ENCODE assay signal across 9 cellular contexts in the genomic region with DNA sequence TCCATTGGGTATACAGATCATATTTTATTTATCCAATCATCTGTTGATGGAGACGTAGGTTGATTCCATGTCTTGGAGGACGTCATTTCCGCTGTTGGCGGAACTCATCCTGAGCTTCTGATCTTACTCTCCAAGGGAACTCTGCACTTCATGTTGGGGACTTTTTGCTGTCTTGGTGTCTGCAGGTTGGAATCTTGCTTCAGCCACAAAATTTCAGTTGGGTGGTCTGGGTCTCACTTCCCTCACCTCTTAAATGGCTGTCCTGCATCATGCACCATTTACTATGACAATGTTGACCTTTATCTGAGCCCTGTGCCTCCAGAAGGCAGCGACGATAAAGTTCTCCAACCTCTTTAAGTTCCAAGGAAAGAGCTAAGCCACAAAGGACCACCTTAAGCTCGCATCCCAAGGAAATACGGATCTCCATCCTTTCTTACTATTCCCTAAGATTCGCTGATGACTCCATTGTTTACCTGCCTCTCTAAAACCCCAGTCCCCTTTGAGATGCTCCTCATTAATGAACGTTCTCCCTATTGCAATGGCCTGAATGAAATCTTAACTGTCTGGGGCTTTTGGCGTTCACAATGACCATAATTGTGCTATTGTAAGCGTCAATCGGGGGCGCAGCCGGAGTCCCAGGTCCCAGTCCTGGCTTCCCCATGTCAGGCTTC.
A peak's percentile ranks its signal among the peaks of the same experiment; 100 is the strongest.
DNase-seq lines count a peak whose midpoint lies in the region; ATAC-seq and TF ChIP-seq lines count a peak whose summit lies in the region.
"Had no signal": no experiment of that assay in that cellular context is flagged by ENCODE, and none has a peak within 500 bp of the region (broad histone marks: within the 10 kb centered on the region; RNA-seq: fewer than 3 reads in every experiment).

No MANE protein-coding gene starts in this region.

- no peak overlapping the region for H3K27ac Mint-ChIP-seq in nephron progenitor cell

- H3F3A ChIP-seq in DOHH2 (ENCODE audit: control insufficient read depth, insufficient read depth): peaks cover 4% of the 10 kb centered on the region; the same call in 1 of the 2 replicates

- peaks cover 34% of the 10 kb centered on the region for H3K4me1 Mint-ChIP-seq in nephron progenitor cell

- H3K9me3 Mint-ChIP-seq in nephron progenitor cell: no peaks in the 10 kb centered on the region

- H3K4me3 Mint-ChIP-seq in nephron progenitor cell: peak overlapping the region; percentile 51

- ATAC-seq in HG02610 (IDR thresholded peaks at IDR 0.05; ENCODE audit: unreplicated experiment): peak; percentile 59

- H3K36me3 ChIP-seq in DOHH2 (ENCODE audit: control insufficient read depth, low read length) (no peaks in the 10 kb centered on the region), adipocyte (ENCODE audit: control insufficient read depth, insufficient read depth, low read length, severe bottlenecking) (no peaks in the 10 kb centered on the region)
- H3K36me3 ChIP-seq: adrenal gland had no signal

- H3K4me1 ChIP-seq in DOHH2 (ENCODE audit: control insufficient read depth, low read length) (peaks cover 35% of the 10 kb centered on the region), adipocyte (ENCODE audit: control insufficient read depth, insufficient read depth, low read length) (peaks cover 5% of the 10 kb centered on the region)

- H4K20me1 ChIP-seq in DOHH2 (ENCODE audit: control insufficient read depth, insufficient read depth, low read depth, low read length): no peaks in the 10 kb centered on the region

- H3K9me2 ChIP-seq in DOHH2 (replicated peaks; ENCODE audit: control insufficient read depth, low read length): no peaks in the 10 kb centered on the region

- no peak for TF ChIP-seq CTCF in DOHH2 (IDR thresholded peaks at IDR 0.05; ENCODE audit: low read depth, low read length, poor library complexity, severe bottlenecking)
- no peak for TF ChIP-seq CTCF in nephron progenitor cell (IDR thresholded peaks at IDR 0.05)

- H3K36me3 Mint-ChIP-seq in nephron progenitor cell (ENCODE audit: low read depth): no peaks in the 10 kb centered on the region

- H3K27me3 Mint-ChIP-seq in nephron progenitor cell (ENCODE audit: low read depth, poor library complexity): peaks cover 7% of the 10 kb centered on the region

- H3K9ac ChIP-seq in adipocyte (ENCODE audit: low read length): peak overlapping the region; percentile 84

- no peaks in the 10 kb centered on the region for H3K79me2 ChIP-seq in DOHH2 (ENCODE audit: control insufficient read depth, low read length)

- no peaks in the 10 kb centered on the region for H3K9me3 ChIP-seq in DOHH2 (ENCODE audit: control insufficient read depth, insufficient read depth, low read length)
- no peaks in the 10 kb centered on the region for H3K9me3 ChIP-seq in adipocyte (ENCODE audit: control insufficient read depth, low read length)
- H3K9me3 ChIP-seq: adrenal gland had no signal

- peak overlapping the region; percentile 79 for H3K4me3 ChIP-seq in DOHH2 (ENCODE audit: low read length)
- peak overlapping the region; percentile 81 for H3K4me3 ChIP-seq in adipocyte (ENCODE audit: low read length)

- DNase-seq in adipocyte (ENCODE audit: low read depth): no peak
- no peak for DNase-seq in nephron progenitor cell
- DNase-seq in NCI-H748 (lab: John Stamatoyannopoulos, UW; ENCODE audit: unreplicated experiment): no peak
- no peak for DNase-seq in NCI-H2171 treated with DMSO at 0.1 percent for 48 hours (lab: John Stamatoyannopoulos, UW)
- DNase-seq in NCI-H146 (lab: John Stamatoyannopoulos, UW): no peak
- no peak for DNase-seq in GM19238 (ENCODE audit: insufficient read length, low spot score)

- H3K4me2 ChIP-seq in DOHH2 (ENCODE audit: low read length): peak overlapping the region; percentile 96

- peak overlapping the region; percentile 65 for H3K27ac ChIP-seq in DOHH2 (ENCODE audit: low read depth, low read length)

- 0 out of 2 replicates have a peak, but pooled peaks cover 3% of the 10 kb centered on the region for H3K27me3 ChIP-seq in DOHH2 (ENCODE audit: control insufficient read depth, low read length)
- H3K27me3 ChIP-seq in adipocyte (replicated peaks; ENCODE audit: control insufficient read depth, insufficient read depth, low read length): peaks cover 2% of the 10 kb centered on the region
- H3K27me3 ChIP-seq: adrenal gland had no signal
